In the genomic region with DNA sequence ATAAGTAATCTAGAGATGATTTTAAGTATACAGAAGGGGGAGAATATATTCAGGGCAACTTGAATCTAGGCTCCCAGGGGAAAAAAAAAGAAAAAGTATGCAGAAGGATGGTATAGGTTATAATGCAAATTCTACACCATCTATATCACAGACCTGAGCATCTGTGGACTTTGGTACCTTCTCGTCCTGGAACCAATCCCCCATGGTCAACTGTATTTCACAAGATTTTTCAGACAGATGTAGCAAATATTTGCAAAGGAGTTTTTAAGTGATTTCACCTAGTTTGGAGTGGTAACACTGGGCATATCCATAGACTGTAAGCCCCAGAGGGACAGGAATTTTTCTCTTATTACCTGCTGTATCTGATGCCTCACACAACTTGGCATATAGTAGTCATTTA, we compare ENCODE assay signal across 28 cellular contexts.
"Had no signal": no experiment of that assay in that cellular context is flagged by ENCODE, and none has a peak within 500 bp of the region (broad histone marks: within the 10 kb centered on the region; RNA-seq: fewer than 3 reads in every experiment).

No MANE protein-coding gene starts in this region.

- H3K9me3 ChIP-seq: colonic mucosa, esophagus muscularis mucosa, esophagus squamous epithelium, gastrocnemius medialis, gastroesophageal sphincter, heart left ventricle, heart right ventricle had no signal

- ATAC-seq: effector memory CD8-positive, alpha-beta T cell; esophagus mucosa; foreskin keratinocyte; gastrocnemius medialis; gastroesophageal sphincter; heart left ventricle; heart right ventricle had no signal

- DNase-seq: colonic mucosa; cortex of kidney; dermis blood vessel endothelial cell; dorsolateral prefrontal cortex; effector CD4-positive, alpha-beta T cell; effector CD8-positive, alpha-beta T cell; effector memory CD4-positive, alpha-beta T cell; effector memory CD8-positive, alpha-beta T cell; endodermal cell; erythroblast; esophagus squamous epithelium; foreskin fibroblast; foreskin keratinocyte; foreskin melanocyte; gastrocnemius medialis; glutamatergic neuron; head of caudate nucleus; heart left ventricle; heart right ventricle had no signal

- H3K27ac ChIP-seq: colonic mucosa, coronary artery, dorsolateral prefrontal cortex, epithelial cell of prostate, esophagus muscularis mucosa, esophagus squamous epithelium, foreskin keratinocyte, gastrocnemius medialis, gastroesophageal sphincter, heart left ventricle, heart right ventricle had no signal

- FAIRE-seq: colon, endometrium, endothelial cell of umbilical vein, frontal cortex had no signal

- H3K4me3 ChIP-seq: colonic mucosa, coronary artery, dorsolateral prefrontal cortex, esophagus muscularis mucosa, esophagus squamous epithelium, gastrocnemius medialis, gastroesophageal sphincter, heart left ventricle, heart right ventricle had no signal

- H3K4me1 ChIP-seq: colonic mucosa, esophagus squamous epithelium, foreskin keratinocyte, gastrocnemius medialis, gastroesophageal sphincter, heart left ventricle, heart right ventricle had no signal

- H3K36me3 ChIP-seq: colonic mucosa, esophagus squamous epithelium, gastrocnemius medialis had no signal

- H3K27me3 ChIP-seq: colonic mucosa, dorsolateral prefrontal cortex, esophagus muscularis mucosa, gastrocnemius medialis, gastroesophageal sphincter had no signal
